28 cellular contexts compared by ENCODE assay signal in genomic region chr10:98213740-98214139, GRCh38. TPM values are rescaled to one million over a fixed set of nuclear protein-coding genes. Genes with fewer than 3 reads are reported as not detected.
DNase-seq lines count a peak whose midpoint lies in the region; ATAC-seq, FAIRE-seq and TF ChIP-seq lines count a peak whose summit lies in the region.
"Had no signal": no experiment of that assay in that cellular context is flagged by ENCODE, and none has a peak within 500 bp of the region (broad histone marks: within the 10 kb centered on the region; RNA-seq: fewer than 3 reads in every experiment).

No MANE protein-coding gene starts in this region.

- DNase-seq in mammary epithelial cell = peak; percentile 12
- no peak for DNase-seq in breast epithelium (ENCODE audit: low spot score in 2 of 2)
- DNase-seq in H54 (ENCODE audit: insufficient read length, low spot score) = no peak
- DNase-seq in memory B cell (ENCODE audit: low spot score in 2 of 2) = no peak
- no peak for DNase-seq in immature natural killer cell
- no peak for DNase-seq in Caco-2
- no peak for DNase-seq in NCI-H446 treated with DMSO at 0.1 percent for 48 hours (lab: John Stamatoyannopoulos, UW)
- DNase-seq: 8988T; ACHN; BE2C; C1 segment of cervical spinal cord; CD4-positive, alpha-beta T cell; CD8-positive, alpha-beta T cell; DMS 273 treated with DMSO at 0.1 percent for 48 hours; DMS153; DMS53; DMS79; DND-41; EL; GDM1 had no signal

- no peaks in the 10 kb centered on the region for H4K20me1 ChIP-seq in mammary epithelial cell (ENCODE audit: insufficient read depth, low read length)

- H3K4me1 Mint-ChIP-seq in memory B cell (peaks cover 30% of the 10 kb centered on the region), immature natural killer cell (peaks cover 35 to 86% of the 10 kb centered on the region in 2 donors), Caco-2 (ENCODE audit: low read depth, unreplicated experiment) (no peaks in the 10 kb centered on the region)

- peaks cover 8% of the 10 kb centered on the region for H3K9me3 Mint-ChIP-seq in memory B cell
- H3K9me3 Mint-ChIP-seq in immature natural killer cell = peaks cover 0 to 10% (median 2%) of the 10 kb centered on the region in 6 donors
- peaks cover 13% of the 10 kb centered on the region for H3K9me3 Mint-ChIP-seq in Caco-2 (ENCODE audit: unreplicated experiment)

- no peak overlapping the region for H3K4me2 ChIP-seq in mammary epithelial cell (ENCODE audit: insufficient read depth, low read depth, low read length)
- H3K4me2 ChIP-seq: BLaER1 had no signal

- FAIRE-seq in H54 (lab: Jason Lieb, UNC) = peak; percentile 52
- FAIRE-seq: A204.1, GM12878, GM12892, GM18507 had no signal

- H3K9me3 ChIP-seq in mammary epithelial cell (replicated peaks; ENCODE audit: insufficient read depth, low read length) (no peaks in the 10 kb centered on the region), breast epithelium (peaks cover 0 to 10% of the 10 kb centered on the region in 2 donors), Caco-2 (no peaks in the 10 kb centered on the region)
- H3K9me3 ChIP-seq: BE2C had no signal

- H3K9ac ChIP-seq in mammary epithelial cell (ENCODE audit: insufficient read depth, low read length) = no peak overlapping the region
- H3K9ac ChIP-seq: BLaER1 had no signal

- H3K4me1 ChIP-seq in mammary epithelial cell (ENCODE audit: insufficient read depth, low read length) = peaks cover 15% of the 10 kb centered on the region
- H3K4me1 ChIP-seq in breast epithelium = peaks cover 7 to 9% of the 10 kb centered on the region in 2 donors
- H3K4me1 ChIP-seq in Caco-2 = no peaks in the 10 kb centered on the region
- H3K4me1 ChIP-seq: BE2C had no signal

- H3K36me3 ChIP-seq in mammary epithelial cell (ENCODE audit: insufficient read depth, low read length) (no peaks in the 10 kb centered on the region), breast epithelium (no peaks in the 10 kb centered on the region), Caco-2 (ENCODE audit: control insufficient read depth, insufficient read depth, low read length) (no peaks in the 10 kb centered on the region)
- H3K36me3 ChIP-seq: BE2C had no signal

- BruUV-seq in mammary epithelial cell (replicated peaks; lab: Mats Ljungman, UMichigan) = no TSS peak
- BruUV-seq in Caco-2 (replicated peaks; lab: Mats Ljungman, UMichigan) = no TSS peak

- WGBS in mammary epithelial cell (ENCODE audit: low coverage, missing lambda C conversion rate) = 56% methylated on average over 1 of the region's 1 CpG

- no peak for TF ChIP-seq CTCF in mammary epithelial cell (conservative IDR thresholded peaks at IDR 0.05 in 1 of 2, IDR thresholded peaks at IDR 0.05 in 1 of 2; ENCODE audit: extremely low read depth in 1 of 2, insufficient read depth in 1 of 2, low read depth in 1 of 2, low read length in 2 of 2)
- no peak for TF ChIP-seq CTCF in breast epithelium (IDR thresholded peaks at IDR 0.05)
- TF ChIP-seq CTCF in Caco-2 (IDR thresholded peaks at IDR 0.05; ENCODE audit: insufficient read depth in 1 of 2, low read depth in 1 of 2, low read length in 1 of 2, severe bottlenecking in 1 of 2, unreplicated experiment in 1 of 2) = no peak

- peaks cover 66% of the 10 kb centered on the region for H3K79me2 ChIP-seq in mammary epithelial cell (ENCODE audit: insufficient read depth, low read length)

- POLR2A ChIA-PET in Caco-2 (lab: Charles Lee) = no interaction called here

- H3K36me3 Mint-ChIP-seq in memory B cell = peaks cover 27% of the 10 kb centered on the region
- H3K36me3 Mint-ChIP-seq in immature natural killer cell = peaks cover 23 to 35% (median 35%) of the 10 kb centered on the region in 3 donors
- peaks cover 17% of the 10 kb centered on the region for H3K36me3 Mint-ChIP-seq in Caco-2 (ENCODE audit: insufficient read depth, unreplicated experiment)

- intact Hi-C loops in mammary epithelial cell (cut with micrococcal nuclease) = no loop called here
- intact Hi-C loops in breast epithelium (cut with DNase I; ENCODE audit: low total_unique reads) = no loop called here
- intact Hi-C loops in Caco-2 (cut with micrococcal nuclease; ENCODE audit: unreplicated experiment) = no loop called here

- no peak overlapping the region for H2AFZ ChIP-seq in mammary epithelial cell (ENCODE audit: low read depth, low read length)

- H3K4me3 ChIP-seq in mammary epithelial cell (replicated peaks in 1 of 3; ENCODE audit: insufficient read depth in 1 of 3, low read depth in 2 of 3, low read length in 3 of 3) (no peak overlapping the region), breast epithelium (no peak overlapping the region), Caco-2 (ENCODE audit: low read depth, low read length) (no peak overlapping the region)
- H3K4me3 ChIP-seq: BLaER1, GM12878 had no signal

- no peaks in the 10 kb centered on the region for H3K27me3 ChIP-seq in mammary epithelial cell (ENCODE audit: insufficient read depth, low read length)
- no peaks in the 10 kb centered on the region for H3K27me3 ChIP-seq in breast epithelium
- no peaks in the 10 kb centered on the region for H3K27me3 ChIP-seq in Caco-2 (replicated peaks; ENCODE audit: control insufficient read depth, insufficient read depth, low read length)
- H3K27me3 ChIP-seq: BE2C, BLaER1 had no signal

- TF ChIP-seq POLR2A in breast epithelium (IDR thresholded peaks at IDR 0.05) = no peak
- TF ChIP-seq POLR2A in H54 (IDR thresholded peaks at IDR 0.05; ENCODE audit: low read depth, low read length) = no peak

- no peak overlapping the region for H3K4me3 Mint-ChIP-seq in memory B cell
- H3K4me3 Mint-ChIP-seq in immature natural killer cell = no peak overlapping the region
- H3K4me3 Mint-ChIP-seq in Caco-2 (ENCODE audit: unreplicated experiment) = no peak overlapping the region
- H3K4me3 Mint-ChIP-seq: CD14-positive monocyte; CD4-positive, alpha-beta T cell; CD8-positive, alpha-beta T cell had no signal

- no peak for ATAC-seq in memory B cell (ENCODE audit: low read depth)
- ATAC-seq: CD8-positive, alpha-beta T cell; GM12878 had no signal

- H3K27ac ChIP-seq in mammary epithelial cell (ENCODE audit: insufficient read depth, low read depth, low read length) = no peak overlapping the region
- no peak overlapping the region for H3K27ac ChIP-seq in breast epithelium
- H3K27ac ChIP-seq: BLaER1 had no signal

- no peaks in the 10 kb centered on the region for H3K27me3 Mint-ChIP-seq in memory B cell
- no peaks in the 10 kb centered on the region for H3K27me3 Mint-ChIP-seq in immature natural killer cell (ENCODE audit: low read depth in 3 of 3)
- H3K27me3 Mint-ChIP-seq in Caco-2 (ENCODE audit: insufficient read depth, unreplicated experiment) = no peaks in the 10 kb centered on the region
- H3K27me3 Mint-ChIP-seq: CD4-positive, alpha-beta T cell had no signal

- dilution Hi-C loops in mammary epithelial cell (cut with HindIII; ENCODE audit: low sequenced_read_pairs) = no loop called here

- H3K27ac Mint-ChIP-seq in memory B cell (peak overlapping the region; percentile 80), immature natural killer cell (no peak overlapping the region), Caco-2 (ENCODE audit: unreplicated experiment) (no peak overlapping the region)
- H3K27ac Mint-ChIP-seq: CD14-positive monocyte; CD4-positive, alpha-beta T cell had no signal

- in situ Hi-C loops in mammary epithelial cell (cut with MboI; ENCODE audit: low sequenced_read_pairs in 2 of 2) = no loop called here

- CTCF ChIA-PET in mammary epithelial cell (lab: Charles Lee; ENCODE audit: low non-redundant PET) (no interaction called here), Caco-2 (lab: Charles Lee) (no interaction called here)

RNA-seq across cellular contexts. Expression of gene LOXL4, which starts 54.3 kb away (rescaled TPM):
- 10 to 100 TPM in 1 of 2 donors, not detected in 1; 26.5 TPM for total RNA-seq in mammary epithelial cell
- polyA plus RNA-seq in mammary epithelial cell = not detected
- not detected for polyA minus RNA-seq in mammary epithelial cell
- total RNA-seq in breast epithelium = 10 to 100 TPM in 1 of 3 donors, 1 to 10 TPM in 2; 6.9 to 26.1 (median 6.9) TPM
- under 1 TPM in 1 of 3 donors, not detected in 2; 0.18 TPM for polyA plus RNA-seq in immature natural killer cell
- 2.1 and 3.7 TPM in 2 replicates for total RNA-seq in Caco-2 (2022)
- total RNA-seq: A673; CD4-positive, alpha-beta T cell; G401 had no signal
